In genomic region chr20:59219206-59219605, GRCh38 we compare ENCODE assay signal across 20 cellular contexts. TPM values are rescaled to one million over a fixed set of nuclear protein-coding genes. Genes with fewer than 3 reads are reported as not detected.
"Had no signal": no experiment of that assay in that cellular context is flagged by ENCODE, and none has a peak within 500 bp of the region (broad histone marks: within the 10 kb centered on the region; RNA-seq: fewer than 3 reads in every experiment).

No MANE protein-coding gene starts in this region.

- H3K9me3 Mint-ChIP-seq: activated CD4-positive, alpha-beta T cell treated with anti-CD3 and anti-CD28 coated beads, Interleukin-2, amount 10 ng/mL, durations not matched to agents 24 days and 14 days; activated CD8-positive, alpha-beta T cell treated with anti-CD3 and anti-CD28 coated beads for 36 hours; activated naive CD8-positive, alpha-beta T cell treated with anti-CD3 and anti-CD28 coated beads for 36 hours; activated T-cell treated with anti-CD3 and anti-CD28 coated beads, Interleukin-2, amount 50 U/mL, for 4 hours had no signal

- H3K27ac Mint-ChIP-seq: activated CD4-positive, alpha-beta T cell treated with anti-CD3 and anti-CD28 coated beads, Interleukin-2, amount 10 ng/mL, durations not matched to agents 24 days and 14 days; activated CD8-positive, alpha-beta T cell treated with anti-CD3 and anti-CD28 coated beads for 36 hours; activated naive CD8-positive, alpha-beta T cell treated with anti-CD3 and anti-CD28 coated beads for 36 hours had no signal

- H3K4me3 Mint-ChIP-seq: activated CD4-positive, alpha-beta T cell treated with anti-CD3 and anti-CD28 coated beads, Interleukin-2, amount 10 ng/mL, durations not matched to agents 24 days and 14 days; activated CD8-positive, alpha-beta T cell treated with anti-CD3 and anti-CD28 coated beads for 36 hours; activated naive CD8-positive, alpha-beta T cell treated with anti-CD3 and anti-CD28 coated beads for 36 hours; activated T-cell treated with anti-CD3 and anti-CD28 coated beads, Interleukin-2, amount 50 U/mL, for 4 hours had no signal

- ATAC-seq: activated CD8-positive, alpha-beta T cell treated with anti-CD3 and anti-CD28 coated beads for 36 hours; activated T-cell treated with anti-CD3 and anti-CD28 coated beads, Interleukin-2, amount 50 U/mL, for 4 hours; left lobe of liver; sciatic nerve had no signal

- H3K27me3 Mint-ChIP-seq: activated CD8-positive, alpha-beta T cell treated with anti-CD3 and anti-CD28 coated beads for 36 hours had no signal

- DNase-seq: activated CD4-positive, alpha-beta T cell treated with anti-CD3 and anti-CD28 coated beads, Interleukin-2, amount 10 ng/mL, durations not matched to agents 24 days and 14 days; activated CD8-positive, alpha-beta T cell treated with anti-CD3 and anti-CD28 coated beads for 36 hours; activated effector memory CD4-positive, alpha-beta T cell treated with anti-CD3 and anti-CD28 coated beads, Interleukin-2, amount 50 U/mL, for 16 hours; activated naive CD8-positive, alpha-beta T cell treated with anti-CD3 and anti-CD28 coated beads for 36 hours; activated T-cell treated with anti-CD3 and anti-CD28 coated beads, Interleukin-2, amount 50 U/mL, for 4 hours; amygdala; dermis blood vessel endothelial cell; foreskin fibroblast; hippocampal formation; islet precursor cell; midbrain; SK-N-SH; stimulated activated CD4-positive, alpha-beta T cell treated with anti-CD3 and anti-CD28 coated beads, Interleukin-4, amount 100 ng/mL, for 1 hour; stomach; upper lobe of left lung had no signal

RNA-seq across cellular contexts. Expression of gene ZNF831, which starts 55.6 kb away (rescaled TPM):
- total RNA-seq: cardiac muscle cell, myocyte, smooth muscle cell had no signal
- polyA plus RNA-seq: cardiac muscle cell, SK-N-SH, smooth muscle cell had no signal
